Comparison of ENCODE assay signal across 1 cellular context in the genomic region with DNA sequence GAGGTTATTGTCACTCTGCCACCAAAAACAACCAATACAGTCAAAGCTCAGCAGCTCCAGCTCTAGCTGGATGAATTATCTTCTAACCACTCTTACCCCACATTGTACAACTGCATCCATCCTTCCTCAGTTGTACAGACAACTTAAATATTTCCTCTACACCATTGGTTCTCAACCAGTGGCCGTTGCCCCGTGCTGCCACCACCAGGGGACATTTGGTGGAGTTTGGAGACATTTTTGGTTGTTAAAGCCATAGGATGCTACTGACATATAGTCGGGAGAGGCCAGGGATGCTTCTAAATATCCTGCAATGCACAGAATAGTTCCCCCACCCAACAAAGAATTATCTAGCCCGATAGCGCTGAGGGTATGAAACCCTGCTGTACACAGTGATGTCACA.
TF ChIP-seq lines count a peak whose summit lies in the region.

No MANE protein-coding gene starts in this region.

TF ChIP-seq in HCT116, 20 proteins besides CTCF, POLR2A, EP300 and RAD21 (continued from another document):
- TF ChIP-seq, protein P1, sequence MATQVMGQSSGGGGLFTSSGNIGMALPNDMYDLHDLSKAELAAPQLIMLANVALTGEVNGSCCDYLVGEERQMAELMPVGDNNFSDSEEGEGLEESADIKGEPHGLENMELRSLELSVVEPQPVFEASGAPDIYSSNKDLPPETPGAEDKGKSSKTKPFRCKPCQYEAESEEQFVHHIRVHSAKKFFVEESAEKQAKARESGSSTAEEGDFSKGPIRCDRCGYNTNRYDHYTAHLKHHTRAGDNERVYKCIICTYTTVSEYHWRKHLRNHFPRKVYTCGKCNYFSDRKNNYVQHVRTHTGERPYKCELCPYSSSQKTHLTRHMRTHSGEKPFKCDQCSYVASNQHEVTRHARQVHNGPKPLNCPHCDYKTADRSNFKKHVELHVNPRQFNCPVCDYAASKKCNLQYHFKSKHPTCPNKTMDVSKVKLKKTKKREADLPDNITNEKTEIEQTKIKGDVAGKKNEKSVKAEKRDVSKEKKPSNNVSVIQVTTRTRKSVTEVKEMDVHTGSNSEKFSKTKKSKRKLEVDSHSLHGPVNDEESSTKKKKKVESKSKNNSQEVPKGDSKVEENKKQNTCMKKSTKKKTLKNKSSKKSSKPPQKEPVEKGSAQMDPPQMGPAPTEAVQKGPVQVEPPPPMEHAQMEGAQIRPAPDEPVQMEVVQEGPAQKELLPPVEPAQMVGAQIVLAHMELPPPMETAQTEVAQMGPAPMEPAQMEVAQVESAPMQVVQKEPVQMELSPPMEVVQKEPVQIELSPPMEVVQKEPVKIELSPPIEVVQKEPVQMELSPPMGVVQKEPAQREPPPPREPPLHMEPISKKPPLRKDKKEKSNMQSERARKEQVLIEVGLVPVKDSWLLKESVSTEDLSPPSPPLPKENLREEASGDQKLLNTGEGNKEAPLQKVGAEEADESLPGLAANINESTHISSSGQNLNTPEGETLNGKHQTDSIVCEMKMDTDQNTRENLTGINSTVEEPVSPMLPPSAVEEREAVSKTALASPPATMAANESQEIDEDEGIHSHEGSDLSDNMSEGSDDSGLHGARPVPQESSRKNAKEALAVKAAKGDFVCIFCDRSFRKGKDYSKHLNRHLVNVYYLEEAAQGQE (IDR thresholded peaks at IDR 0.05; ENCODE audit: low read depth): no peak
- no peak for TF ChIP-seq ZBTB33 (IDR thresholded peaks at IDR 0.05; ENCODE audit: extremely low read depth, insufficient replicate concordance, low read length)
- TF ChIP-seq EZH2phosphoT487 (IDR thresholded peaks at IDR 0.05; ENCODE audit: borderline replicate concordance): no peak
